1 cellular context compared by ENCODE assay signal in genomic region chr1:1669468-1670440, GRCh38.
TF ChIP-seq lines count a peak whose summit lies in the region.

No MANE protein-coding gene starts in this region.

TF ChIP-seq in K562, 482 proteins besides CTCF, POLR2A, EP300 and RAD21:
- TF ChIP-seq GATAD2A (IDR thresholded peaks at IDR 0.05): no peak
- TF ChIP-seq ZMIZ1 (IDR thresholded peaks at IDR 0.05; ENCODE audit: low read depth in 2 of 2, low read length in 2 of 2): no peak
- TF ChIP-seq YY1 (IDR thresholded peaks at IDR 0.05; ENCODE audit: borderline replicate concordance in 1 of 3, control insufficient read depth in 1 of 3, extremely low read depth in 1 of 3, insufficient read depth in 3 of 3, insufficient read length in 1 of 3, insufficient replicate concordance in 2 of 3, low read depth in 1 of 3, low read length in 2 of 3): no peak
- no peak for TF ChIP-seq HES1 (IDR thresholded peaks at IDR 0.05; ENCODE audit: low read depth)
- TF ChIP-seq ZNF263 (CRISPR knock-in tag; IDR thresholded peaks at IDR 0.05; ENCODE audit: borderline replicate concordance): no peak
- no peak for TF ChIP-seq SAFB2 (IDR thresholded peaks at IDR 0.05; ENCODE audit: borderline replicate concordance, low read depth, low read length, severe bottlenecking)
- peak; percentile 63 for TF ChIP-seq POLR2G (IDR thresholded peaks at IDR 0.05; ENCODE audit: low read depth, low read length)
